18 cellular contexts compared by ENCODE assay signal in the genomic region with DNA sequence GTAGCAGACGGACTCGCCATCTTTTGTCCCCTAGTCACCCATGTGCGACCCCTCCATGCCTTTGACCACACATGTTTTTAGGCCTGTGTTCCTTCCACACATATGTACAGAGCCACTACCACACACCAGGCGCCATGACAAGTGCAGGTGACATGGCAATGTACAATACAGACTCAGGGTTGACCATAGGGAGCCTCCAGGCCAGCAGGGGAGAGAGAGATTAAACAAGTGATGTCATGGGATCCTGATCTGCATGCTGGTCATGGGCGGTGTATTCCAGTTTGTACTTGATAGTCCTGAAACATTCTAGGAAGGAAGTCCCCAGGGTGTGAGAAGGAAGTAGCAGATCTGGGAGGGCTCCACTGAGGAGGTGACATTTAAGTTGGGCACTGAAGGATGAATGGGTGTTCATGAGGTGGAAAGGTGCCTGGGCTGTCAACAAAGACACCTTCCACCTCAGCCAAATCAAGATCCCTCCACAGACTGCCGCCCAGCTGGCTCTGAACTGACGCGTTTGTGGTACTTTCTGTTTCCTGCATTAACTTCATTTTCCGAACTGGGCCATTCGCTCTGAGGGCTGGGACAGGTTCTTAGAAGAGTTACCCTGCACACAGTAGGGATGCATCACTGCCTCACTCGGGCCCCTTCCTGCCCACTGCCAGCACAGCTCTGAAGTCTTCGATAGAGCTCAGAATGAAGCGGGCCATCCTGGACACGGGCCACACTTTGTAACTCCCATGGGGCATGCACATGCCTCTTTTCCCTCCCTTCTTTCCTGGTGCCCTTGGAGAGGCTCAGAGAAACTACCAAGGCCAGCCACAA.
DNase-seq lines count a peak whose midpoint lies in the region; ATAC-seq and TF ChIP-seq lines count a peak whose summit lies in the region.
"Had no signal": no experiment of that assay in that cellular context is flagged by ENCODE, and none has a peak within 500 bp of the region (broad histone marks: within the 10 kb centered on the region; RNA-seq: fewer than 3 reads in every experiment).

No MANE protein-coding gene starts in this region.

- peaks cover 4 to 7% of the 10 kb centered on the region in 2 donors for H3K36me3 Mint-ChIP-seq in CD14-positive monocyte
- peaks cover 31 to 49% of the 10 kb centered on the region in 2 donors for H3K36me3 Mint-ChIP-seq in CD4-positive, alpha-beta memory T cell
- peaks cover 3% of the 10 kb centered on the region for H3K36me3 Mint-ChIP-seq in chondrocyte (ENCODE audit: low read depth)
- H3K36me3 Mint-ChIP-seq in natural killer cell treated with Interleukin-12 subunit alpha and Interleukin-12 subunit beta and Interleukin-15 and Interleukin-18, amount 100 ng/mL, for 72 hours, result no peaks in the 10 kb centered on the region
- H3K36me3 Mint-ChIP-seq in effector memory CD8-positive, alpha-beta T cell (ENCODE audit: insufficient read depth), result peaks cover 14% of the 10 kb centered on the region
- H3K36me3 Mint-ChIP-seq in stimulated activated memory B cell treated with anti-CD40 and anti-IgM and Interleukin-4, amounts not matched to agents 10 μg/mL and 1 μg/mL and 100 μg/mL, for 72 hours, result peaks cover 23% of the 10 kb centered on the region

- CTCF ChIA-PET in CD4-positive, alpha-beta memory T cell (lab: Charles Lee; ENCODE audit: partially characterized antibody), result interaction anchor here (0.6 to 1.3 kb wide), 2 partner anchors 161 to 236 kb away, joined by 3 to 4 read pairs; no protein-coding TSS in a partner anchor

- peaks cover 18% of the 10 kb centered on the region for H3K4me1 ChIP-seq in CD4-positive, alpha-beta memory T cell (ENCODE audit: insufficient read depth, low read length)
- H3K4me1 ChIP-seq: body of pancreas, psoas muscle had no signal

- POLR2A ChIA-PET in CD4-positive, alpha-beta memory T cell (lab: Charles Lee; ENCODE audit: partially characterized antibody), result no interaction called here

- H3K27ac ChIP-seq in CD4-positive, alpha-beta memory T cell (ENCODE audit: low read depth, low read length), result no peak overlapping the region
- H3K27ac ChIP-seq: body of pancreas, psoas muscle, testis had no signal

- peaks cover 14% of the 10 kb centered on the region for H3K36me3 ChIP-seq in CD4-positive, alpha-beta memory T cell (ENCODE audit: insufficient read depth, low read length)

- no peak for ATAC-seq in natural killer cell treated with Interleukin-12 subunit alpha and Interleukin-12 subunit beta and Interleukin-15 and Interleukin-18, amount 100 ng/mL, for 72 hours
- no peak for ATAC-seq in effector memory CD8-positive, alpha-beta T cell (replicated peaks)
- no peak for ATAC-seq in stimulated activated memory B cell treated with anti-CD40 and anti-IgM and Interleukin-4, amounts not matched to agents 10 μg/mL and 1 μg/mL and 100 μg/mL, for 72 hours
- ATAC-seq: body of pancreas, psoas muscle had no signal

- no peak overlapping the region for H3K4me3 ChIP-seq in CD4-positive, alpha-beta memory T cell (ENCODE audit: low read length in 2 of 2)
- H3K4me3 ChIP-seq: body of pancreas, psoas muscle, testis had no signal

- DNase-seq in CD14-positive monocyte (ENCODE audit: low spot score) (peak; percentile 34), chondrocyte (ENCODE audit: low spot score) (peak; percentile 30), GM20000 (ENCODE audit: low spot score) (no peak)
- no peak for DNase-seq in CD4-positive, alpha-beta memory T cell
- peak; percentile 57 for DNase-seq in natural killer cell treated with Interleukin-12 subunit alpha and Interleukin-12 subunit beta and Interleukin-15 and Interleukin-18, amount 100 ng/mL, for 72 hours (ENCODE audit: low spot score)
- DNase-seq in effector memory CD8-positive, alpha-beta T cell, result no peak
- DNase-seq: activated CD4-positive, CD25-positive, alpha-beta regulatory T cell treated with anti-CD3 and anti-CD28 coated beads, Interleukin-2, amount 50 U/mL, for 72 hours; activated naive CD8-positive, alpha-beta T cell treated with anti-CD3 and anti-CD28 coated beads, Interleukin-2, amount 10 ng/mL, durations not matched to agents 7 days and 5 days; NCI-H1930; NCI-H2227 treated with DMSO at 0.1 percent for 48 hours; NCI-H82; nephron progenitor cell; SHP77; testis had no signal

- no peak overlapping the region for H3K27ac Mint-ChIP-seq in CD14-positive monocyte
- peak overlapping the region in 6 of 7 donors; percentile 4 to 88 (median 64) for H3K27ac Mint-ChIP-seq in CD4-positive, alpha-beta memory T cell
- no peak overlapping the region for H3K27ac Mint-ChIP-seq in chondrocyte (ENCODE audit: unreplicated experiment)
- H3K27ac Mint-ChIP-seq in natural killer cell treated with Interleukin-12 subunit alpha and Interleukin-12 subunit beta and Interleukin-15 and Interleukin-18, amount 100 ng/mL, for 72 hours, result peak overlapping the region in 1 of 2 donors; percentile 8
- H3K27ac Mint-ChIP-seq in effector memory CD8-positive, alpha-beta T cell, result peak overlapping the region in 1 of 2 donors; percentile 86
- H3K27ac Mint-ChIP-seq in stimulated activated memory B cell treated with anti-CD40 and anti-IgM and Interleukin-4, amounts not matched to agents 10 μg/mL and 1 μg/mL and 100 μg/mL, for 72 hours, result no peak overlapping the region
- H3K27ac Mint-ChIP-seq: activated naive CD8-positive, alpha-beta T cell treated with anti-CD3 and anti-CD28 coated beads, Interleukin-2, amount 10 ng/mL, durations not matched to agents 7 days and 5 days; nephron progenitor cell had no signal

- no peak for TF ChIP-seq CTCF in CD14-positive monocyte (IDR thresholded peaks at IDR 0.05)
- TF ChIP-seq CTCF in chondrocyte (IDR thresholded peaks at IDR 0.05), result no peak
- no peak for TF ChIP-seq CTCF in GM20000 (IDR thresholded peaks at IDR 0.05; ENCODE audit: extremely low read depth, missing control alignments)

- peaks cover 15% of the 10 kb centered on the region for H3K4me1 Mint-ChIP-seq in CD14-positive monocyte
- peaks cover 28 to 55% (median 43%) of the 10 kb centered on the region in 4 donors for H3K4me1 Mint-ChIP-seq in CD4-positive, alpha-beta memory T cell
- H3K4me1 Mint-ChIP-seq in chondrocyte (ENCODE audit: low read depth), result no peaks in the 10 kb centered on the region
- H3K4me1 Mint-ChIP-seq in natural killer cell treated with Interleukin-12 subunit alpha and Interleukin-12 subunit beta and Interleukin-15 and Interleukin-18, amount 100 ng/mL, for 72 hours (ENCODE audit: low read depth in 2 of 2), result peaks cover 20 to 50% of the 10 kb centered on the region in 2 donors
- H3K4me1 Mint-ChIP-seq in effector memory CD8-positive, alpha-beta T cell (ENCODE audit: low read depth in 2 of 2), result peaks cover 40% of the 10 kb centered on the region in 2 donors
- H3K4me1 Mint-ChIP-seq in stimulated activated memory B cell treated with anti-CD40 and anti-IgM and Interleukin-4, amounts not matched to agents 10 μg/mL and 1 μg/mL and 100 μg/mL, for 72 hours, result peaks cover 6% of the 10 kb centered on the region

- H3K9me3 ChIP-seq in CD4-positive, alpha-beta memory T cell (ENCODE audit: control insufficient read depth in 1 of 2, low read length in 2 of 2), result no peaks in the 10 kb centered on the region
- H3K9me3 ChIP-seq: body of pancreas, Caco-2, psoas muscle, testis had no signal

- H3K27me3 ChIP-seq in CD4-positive, alpha-beta memory T cell (ENCODE audit: insufficient read depth, low read length), result no peaks in the 10 kb centered on the region
- H3K27me3 ChIP-seq: body of pancreas, testis had no signal

- H3K4me3 Mint-ChIP-seq in CD14-positive monocyte (no peak overlapping the region), chondrocyte (ENCODE audit: unreplicated experiment) (no peak overlapping the region)
- H3K4me3 Mint-ChIP-seq in CD4-positive, alpha-beta memory T cell, result no peak overlapping the region
- H3K4me3 Mint-ChIP-seq in natural killer cell treated with Interleukin-12 subunit alpha and Interleukin-12 subunit beta and Interleukin-15 and Interleukin-18, amount 100 ng/mL, for 72 hours, result no peak overlapping the region
- H3K4me3 Mint-ChIP-seq in effector memory CD8-positive, alpha-beta T cell, result no peak overlapping the region
- H3K4me3 Mint-ChIP-seq in stimulated activated memory B cell treated with anti-CD40 and anti-IgM and Interleukin-4, amounts not matched to agents 10 μg/mL and 1 μg/mL and 100 μg/mL, for 72 hours, result no peak overlapping the region
- H3K4me3 Mint-ChIP-seq: activated naive CD8-positive, alpha-beta T cell treated with anti-CD3 and anti-CD28 coated beads, Interleukin-2, amount 10 ng/mL, durations not matched to agents 7 days and 5 days; nephron progenitor cell had no signal

- H3K27me3 Mint-ChIP-seq in CD14-positive monocyte (ENCODE audit: low read depth in 3 of 3) (peaks cover 0 to 3% (median 2%) of the 10 kb centered on the region in 3 donors), chondrocyte (ENCODE audit: low read depth) (no peaks in the 10 kb centered on the region)
- no peaks in the 10 kb centered on the region for H3K27me3 Mint-ChIP-seq in CD4-positive, alpha-beta memory T cell
- H3K27me3 Mint-ChIP-seq in natural killer cell treated with Interleukin-12 subunit alpha and Interleukin-12 subunit beta and Interleukin-15 and Interleukin-18, amount 100 ng/mL, for 72 hours, result no peaks in the 10 kb centered on the region
- H3K27me3 Mint-ChIP-seq in effector memory CD8-positive, alpha-beta T cell, result no peaks in the 10 kb centered on the region
- H3K27me3 Mint-ChIP-seq in stimulated activated memory B cell treated with anti-CD40 and anti-IgM and Interleukin-4, amounts not matched to agents 10 μg/mL and 1 μg/mL and 100 μg/mL, for 72 hours, result no peaks in the 10 kb centered on the region
- H3K27me3 Mint-ChIP-seq: activated naive CD8-positive, alpha-beta T cell treated with anti-CD3 and anti-CD28 coated beads, Interleukin-2, amount 10 ng/mL, durations not matched to agents 7 days and 5 days had no signal

- H3K9me3 Mint-ChIP-seq in CD14-positive monocyte (peaks cover 0 to 2% (median 0%) of the 10 kb centered on the region in 7 donors), chondrocyte (ENCODE audit: low read depth) (no peaks in the 10 kb centered on the region)
- no peaks in the 10 kb centered on the region for H3K9me3 Mint-ChIP-seq in CD4-positive, alpha-beta memory T cell
- no peaks in the 10 kb centered on the region for H3K9me3 Mint-ChIP-seq in natural killer cell treated with Interleukin-12 subunit alpha and Interleukin-12 subunit beta and Interleukin-15 and Interleukin-18, amount 100 ng/mL, for 72 hours
- H3K9me3 Mint-ChIP-seq in effector memory CD8-positive, alpha-beta T cell, result no peaks in the 10 kb centered on the region
- H3K9me3 Mint-ChIP-seq in stimulated activated memory B cell treated with anti-CD40 and anti-IgM and Interleukin-4, amounts not matched to agents 10 μg/mL and 1 μg/mL and 100 μg/mL, for 72 hours, result peaks cover 6% of the 10 kb centered on the region
- H3K9me3 Mint-ChIP-seq: activated naive CD8-positive, alpha-beta T cell treated with anti-CD3 and anti-CD28 coated beads, Interleukin-2, amount 10 ng/mL, durations not matched to agents 7 days and 5 days; nephron progenitor cell had no signal

- intact Hi-C loops in CD14-positive monocyte (cut with micrococcal nuclease), result no loop called here
- intact Hi-C loops in CD4-positive, alpha-beta memory T cell (cut with micrococcal nuclease), result no loop called here

Comparison
In these comparisons a context has a peak if more than half of its experiments do, and no peak if none do; other contexts are left out.
1. DNase-seq: peak in CD14-positive monocyte (single experiment), chondrocyte (single experiment) and natural killer cell treated with Interleukin-12 subunit alpha and Interleukin-12 subunit beta and Interleukin-15 and Interleukin-18, amount 100 ng/mL, for 72 hours (single experiment); none in CD4-positive, alpha-beta memory T cell (0 of 5), GM20000 (single experiment) and effector memory CD8-positive, alpha-beta T cell (0 of 3).
2. H3K27ac Mint-ChIP-seq: peak in CD4-positive, alpha-beta memory T cell (6 of 7); none in CD14-positive monocyte (0 of 7), chondrocyte (single experiment) and stimulated activated memory B cell treated with anti-CD40 and anti-IgM and Interleukin-4, amounts not matched to agents 10 μg/mL and 1 μg/mL and 100 μg/mL, for 72 hours (single experiment).